In genomic region chr9:20015427-20015931, GRCh38 we compare ENCODE assay signal across 12 cellular contexts.
DNase-seq lines count a peak whose midpoint lies in the region; ATAC-seq and TF ChIP-seq lines count a peak whose summit lies in the region.
"Had no signal": no experiment of that assay in that cellular context is flagged by ENCODE, and none has a peak within 500 bp of the region (broad histone marks: within the 10 kb centered on the region; RNA-seq: fewer than 3 reads in every experiment).

No MANE protein-coding gene starts in this region.

- H4K20me1 ChIP-seq in mammary epithelial cell (ENCODE audit: insufficient read depth, low read length) (no peaks in the 10 kb centered on the region), SU-DHL-6 (ENCODE audit: low read depth, low read length) (no peaks in the 10 kb centered on the region)
- H4K20me1 ChIP-seq: BLaER1 had no signal

- dilution Hi-C loops in mammary epithelial cell (cut with HindIII; ENCODE audit: low sequenced_read_pairs): no loop called here

- intact Hi-C loops in mammary epithelial cell (cut with micrococcal nuclease): no loop called here
- intact Hi-C loops in breast epithelium (cut with DNase I; ENCODE audit: low total_unique reads): no loop called here

- peak overlapping the region; percentile 10 for H2AFZ ChIP-seq in mammary epithelial cell (ENCODE audit: low read depth, low read length)
- H2AFZ ChIP-seq in SU-DHL-6 (ENCODE audit: low read depth, low read length, severe bottlenecking): peak overlapping the region; percentile 4

- H3F3A ChIP-seq in SU-DHL-6 (ENCODE audit: insufficient read depth): no peaks in the 10 kb centered on the region

- H3K9me3 ChIP-seq in mammary epithelial cell (replicated peaks; ENCODE audit: insufficient read depth, low read length): no peaks in the 10 kb centered on the region
- no peaks in the 10 kb centered on the region for H3K9me3 ChIP-seq in breast epithelium
- no peaks in the 10 kb centered on the region for H3K9me3 ChIP-seq in SU-DHL-6 (ENCODE audit: insufficient read depth, low read length)
- no peaks in the 10 kb centered on the region for H3K9me3 ChIP-seq in SJCRH30 (replicated peaks)
- H3K9me3 ChIP-seq: BLaER1, tibial artery had no signal

- peaks cover 3% of the 10 kb centered on the region for H3K9me3 Mint-ChIP-seq in stimulated activated memory B cell treated with anti-CD40 and anti-IgM and Interleukin-4, amounts not matched to agents 10 μg/mL and 1 μg/mL and 100 μg/mL, for 72 hours

- H3K27ac ChIP-seq in mammary epithelial cell (ENCODE audit: insufficient read depth, low read depth, low read length): no peak overlapping the region
- H3K27ac ChIP-seq in breast epithelium: no peak overlapping the region
- H3K27ac ChIP-seq in SU-DHL-6 (ENCODE audit: low read depth, low read length): no peak overlapping the region
- H3K27ac ChIP-seq in SJCRH30: no peak overlapping the region
- H3K27ac ChIP-seq: BLaER1, tibial artery had no signal

- peak; percentile 89 for ATAC-seq in HG02885 (IDR thresholded peaks at IDR 0.05; ENCODE audit: poor library complexity, unreplicated experiment)
- peak; percentile 72 for ATAC-seq in stimulated activated memory B cell treated with anti-CD40 and anti-IgM and Interleukin-4, amounts not matched to agents 10 μg/mL and 1 μg/mL and 100 μg/mL, for 72 hours

- no peaks in the 10 kb centered on the region for H3K36me3 Mint-ChIP-seq in stimulated activated memory B cell treated with anti-CD40 and anti-IgM and Interleukin-4, amounts not matched to agents 10 μg/mL and 1 μg/mL and 100 μg/mL, for 72 hours

- H3K9me2 ChIP-seq in SU-DHL-6 (replicated peaks; ENCODE audit: insufficient read depth, low read length): 0 out of 2 replicates have a peak, but pooled peaks cover 4% of the 10 kb centered on the region

- H3K4me1 ChIP-seq in mammary epithelial cell (ENCODE audit: insufficient read depth, low read length) (no peaks in the 10 kb centered on the region), breast epithelium (no peaks in the 10 kb centered on the region), SJCRH30 (no peaks in the 10 kb centered on the region)
- H3K4me1 ChIP-seq: tibial artery had no signal

- no peak overlapping the region for H3K9ac ChIP-seq in mammary epithelial cell (ENCODE audit: insufficient read depth, low read length)
- H3K9ac ChIP-seq in SU-DHL-6 (ENCODE audit: low read length): no peak overlapping the region
- H3K9ac ChIP-seq: BLaER1 had no signal

- CTCF ChIA-PET in mammary epithelial cell (lab: Charles Lee; ENCODE audit: low non-redundant PET): interaction anchor here (0.6 kb wide), 1 partner anchor 607 kb away, joined by 33 read pairs; the partner anchor contains the start of gene MLLT3

- H3K27ac Mint-ChIP-seq in stimulated activated memory B cell treated with anti-CD40 and anti-IgM and Interleukin-4, amounts not matched to agents 10 μg/mL and 1 μg/mL and 100 μg/mL, for 72 hours: no peak overlapping the region
- H3K27ac Mint-ChIP-seq: progenitor cell of endocrine pancreas had no signal

- no peak for TF ChIP-seq CTCF in mammary epithelial cell (conservative IDR thresholded peaks at IDR 0.05 in 1 of 2, IDR thresholded peaks at IDR 0.05 in 1 of 2; ENCODE audit: extremely low read depth in 1 of 2, insufficient read depth in 1 of 2, low read depth in 1 of 2, low read length in 2 of 2)
- TF ChIP-seq CTCF in breast epithelium (IDR thresholded peaks at IDR 0.05): no peak
- no peak for TF ChIP-seq CTCF in SU-DHL-6 (IDR thresholded peaks at IDR 0.05; ENCODE audit: insufficient read depth, low read length, poor library complexity, severe bottlenecking)

- H3K27me3 Mint-ChIP-seq in stimulated activated memory B cell treated with anti-CD40 and anti-IgM and Interleukin-4, amounts not matched to agents 10 μg/mL and 1 μg/mL and 100 μg/mL, for 72 hours: no peaks in the 10 kb centered on the region
- H3K27me3 Mint-ChIP-seq: progenitor cell of endocrine pancreas had no signal

- H3K36me3 ChIP-seq in mammary epithelial cell (ENCODE audit: insufficient read depth, low read length) (no peaks in the 10 kb centered on the region), breast epithelium (no peaks in the 10 kb centered on the region), SU-DHL-6 (ENCODE audit: low read length) (no peaks in the 10 kb centered on the region), SJCRH30 (no peaks in the 10 kb centered on the region)
- H3K36me3 ChIP-seq: BLaER1, tibial artery had no signal

- BruUV-seq in mammary epithelial cell (replicated peaks; lab: Mats Ljungman, UMichigan): no TSS peak

- in situ Hi-C loops in mammary epithelial cell (cut with MboI; ENCODE audit: low sequenced_read_pairs in 2 of 2): no loop called here

- H3K4me1 Mint-ChIP-seq in stimulated activated memory B cell treated with anti-CD40 and anti-IgM and Interleukin-4, amounts not matched to agents 10 μg/mL and 1 μg/mL and 100 μg/mL, for 72 hours: peaks cover 5% of the 10 kb centered on the region

- H3K4me3 ChIP-seq in mammary epithelial cell (replicated peaks in 1 of 3; ENCODE audit: insufficient read depth in 1 of 3, low read depth in 2 of 3, low read length in 3 of 3) (no peak overlapping the region), breast epithelium (no peak overlapping the region), SU-DHL-6 (ENCODE audit: insufficient read depth, low read length, poor library complexity, severe bottlenecking) (no peak overlapping the region), SJCRH30 (no peak overlapping the region)
- H3K4me3 ChIP-seq: BLaER1, tibial artery had no signal

- H3K79me2 ChIP-seq in mammary epithelial cell (ENCODE audit: insufficient read depth, low read length) (no peaks in the 10 kb centered on the region), SU-DHL-6 (ENCODE audit: insufficient read depth, low read length) (no peaks in the 10 kb centered on the region)

- WGBS in mammary epithelial cell (ENCODE audit: low coverage, missing lambda C conversion rate): 80% methylated on average over 2 of the region's 2 CpGs

- H3K27me3 ChIP-seq in mammary epithelial cell (ENCODE audit: insufficient read depth, low read length): no peaks in the 10 kb centered on the region
- no peaks in the 10 kb centered on the region for H3K27me3 ChIP-seq in breast epithelium
- no peaks in the 10 kb centered on the region for H3K27me3 ChIP-seq in SU-DHL-6 (ENCODE audit: low read length)
- H3K27me3 ChIP-seq in SJCRH30: no peaks in the 10 kb centered on the region
- H3K27me3 ChIP-seq: BLaER1, tibial artery had no signal

- DNase-seq in mammary epithelial cell (no peak), breast epithelium (ENCODE audit: low spot score in 2 of 2) (no peak), NCI-H1417 treated with DMSO at 0.1 percent for 48 hours (lab: John Stamatoyannopoulos, UW) (no peak), activated T-cell treated with anti-CD3 and anti-CD28 coated beads for 4 hours (no peak), SJCRH30 (no peak)
- DNase-seq: kidney glomerular epithelial cell, tibial artery had no signal

- H3K4me2 ChIP-seq in mammary epithelial cell (ENCODE audit: insufficient read depth, low read depth, low read length) (no peak overlapping the region), SU-DHL-6 (ENCODE audit: low read depth, low read length, poor library complexity, severe bottlenecking) (no peak overlapping the region)
- H3K4me2 ChIP-seq: BLaER1 had no signal

- no peak overlapping the region for H3K4me3 Mint-ChIP-seq in stimulated activated memory B cell treated with anti-CD40 and anti-IgM and Interleukin-4, amounts not matched to agents 10 μg/mL and 1 μg/mL and 100 μg/mL, for 72 hours

- no peak for TF ChIP-seq POLR2A in breast epithelium (IDR thresholded peaks at IDR 0.05)
